Comparison of ENCODE assay signal across 8 cellular contexts in the genomic region with DNA sequence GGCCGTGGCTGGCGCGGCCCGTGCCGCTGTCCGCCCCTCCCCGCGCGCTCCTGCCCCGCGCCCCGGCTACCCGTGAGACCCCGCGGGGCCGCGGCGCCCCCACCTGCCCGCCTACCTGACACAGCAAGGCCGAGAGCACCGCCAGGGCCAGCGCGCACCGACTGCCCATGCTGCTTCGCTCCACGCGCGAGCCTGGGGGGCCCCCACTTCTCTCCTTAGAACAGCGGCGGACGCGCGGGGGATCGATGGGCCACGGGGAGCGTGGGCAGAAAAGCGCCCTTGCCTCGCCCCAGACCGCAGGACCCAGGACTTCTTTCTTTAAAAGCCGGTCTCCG. TPM values are rescaled to one million over a fixed set of nuclear protein-coding genes. Genes with fewer than 3 reads are reported as not detected.
DNase-seq lines count a peak whose midpoint lies in the region; ATAC-seq, FAIRE-seq and TF ChIP-seq lines count a peak whose summit lies in the region.

No MANE protein-coding gene starts in this region.

- H2AFZ ChIP-seq in Karpas-422 (ENCODE audit: low read length), result peak overlapping the region; percentile 7; the same call in 1 of the 2 replicates

- ATAC-seq in natural killer cell treated with Interleukin-12 subunit alpha and Interleukin-12 subunit beta and Interleukin-15 and Interleukin-18, amount 100 ng/mL, for 72 hours, result peak; percentile 10 to 12
- no peak for ATAC-seq in HG03025 (IDR thresholded peaks at IDR 0.05; ENCODE audit: low FRiP score, unreplicated experiment)

- H3K9me3 Mint-ChIP-seq in natural killer cell treated with Interleukin-12 subunit alpha and Interleukin-12 subunit beta and Interleukin-15 and Interleukin-18, amount 100 ng/mL, for 72 hours, result no peaks in the 10 kb centered on the region

- DNase-seq in BJ (ENCODE audit: low read depth), result no peak
- DNase-seq in Karpas-422, result no peak
- no peak for DNase-seq in effector memory CD4-positive, alpha-beta T cell
- no peak for DNase-seq in natural killer cell treated with Interleukin-12 subunit alpha and Interleukin-12 subunit beta and Interleukin-15 and Interleukin-18, amount 100 ng/mL, for 72 hours (ENCODE audit: low spot score)
- no peak for DNase-seq in GM12891 (ENCODE audit: insufficient read length, low spot score)
- no peak for DNase-seq in DMS153 (lab: John Stamatoyannopoulos, UW)
- DNase-seq in NCI-H1092 (lab: John Stamatoyannopoulos, UW), result no peak

- peaks cover 4% of the 10 kb centered on the region for H3K36me3 Mint-ChIP-seq in natural killer cell treated with Interleukin-12 subunit alpha and Interleukin-12 subunit beta and Interleukin-15 and Interleukin-18, amount 100 ng/mL, for 72 hours

- peak overlapping the region; percentile 50 for H3K4me3 ChIP-seq in BJ (ENCODE audit: low read depth, low read length)
- H3K4me3 ChIP-seq in Karpas-422 (ENCODE audit: low read length), result peak overlapping the region; percentile 69
- peak overlapping the region; percentile 88 for H3K4me3 ChIP-seq in effector memory CD4-positive, alpha-beta T cell (ENCODE audit: insufficient read depth, low read depth, low read length, poor library complexity, severe bottlenecking)

- no peak overlapping the region for H3K27ac Mint-ChIP-seq in natural killer cell treated with Interleukin-12 subunit alpha and Interleukin-12 subunit beta and Interleukin-15 and Interleukin-18, amount 100 ng/mL, for 72 hours

- H3K27me3 Mint-ChIP-seq in natural killer cell treated with Interleukin-12 subunit alpha and Interleukin-12 subunit beta and Interleukin-15 and Interleukin-18, amount 100 ng/mL, for 72 hours, result peaks cover 46 to 57% of the 10 kb centered on the region in 2 donors

- peak overlapping the region; percentile 60 for H3K9ac ChIP-seq in Karpas-422 (ENCODE audit: low read length)

- H3K4me3 Mint-ChIP-seq in natural killer cell treated with Interleukin-12 subunit alpha and Interleukin-12 subunit beta and Interleukin-15 and Interleukin-18, amount 100 ng/mL, for 72 hours, result peak overlapping the region; percentile 90

- H3K27me3 ChIP-seq in BJ (ENCODE audit: control insufficient read depth, insufficient read depth, low read length) (peaks cover 27% of the 10 kb centered on the region), Karpas-422 (ENCODE audit: low read length) (no peaks in the 10 kb centered on the region)
- H3K27me3 ChIP-seq in effector memory CD4-positive, alpha-beta T cell (replicated peaks; ENCODE audit: control insufficient read depth, insufficient read depth, low read length, poor library complexity, severe bottlenecking), result peaks cover 27% of the 10 kb centered on the region

- no peak for FAIRE-seq in GM12891 (lab: Jason Lieb, UNC)

- H3K27ac ChIP-seq in Karpas-422 (ENCODE audit: low read length), result no peak overlapping the region
- H3K27ac ChIP-seq in effector memory CD4-positive, alpha-beta T cell (ENCODE audit: insufficient read depth, low read length, poor library complexity, severe bottlenecking), result no peak overlapping the region

- POLR2A ChIA-PET in BJ (lab: Charles Lee), result no interaction called here

- TF ChIP-seq POLR2A in GM12891 (IDR thresholded peaks at IDR 0.05; ENCODE audit: low read depth, low read length), result no peak

- H3K36me3 ChIP-seq in BJ (ENCODE audit: control insufficient read depth, insufficient read depth, low read length), result no peaks in the 10 kb centered on the region
- H3K36me3 ChIP-seq in Karpas-422 (ENCODE audit: insufficient read depth, low read length), result no peaks in the 10 kb centered on the region
- H3K36me3 ChIP-seq in effector memory CD4-positive, alpha-beta T cell (ENCODE audit: control insufficient read depth, insufficient read depth, low read length), result no peaks in the 10 kb centered on the region

- no peaks in the 10 kb centered on the region for H3K79me2 ChIP-seq in Karpas-422 (ENCODE audit: low read length)

- no peaks in the 10 kb centered on the region for H3K9me2 ChIP-seq in Karpas-422 (replicated peaks; ENCODE audit: insufficient read depth, low read length)

- no peaks in the 10 kb centered on the region for H3K9me3 ChIP-seq in Karpas-422 (ENCODE audit: low read length)
- H3K9me3 ChIP-seq in effector memory CD4-positive, alpha-beta T cell (ENCODE audit: control insufficient read depth, low read length), result no peaks in the 10 kb centered on the region

- TF ChIP-seq CTCF in BJ (IDR thresholded peaks at IDR 0.05; ENCODE audit: insufficient read depth, low read depth, low read length), result no peak

- H4K20me1 ChIP-seq in Karpas-422 (ENCODE audit: insufficient read depth, low read depth, low read length), result peaks cover 7% of the 10 kb centered on the region

- peak overlapping the region; percentile 80 for H3K4me2 ChIP-seq in Karpas-422 (ENCODE audit: low read depth, low read length, poor library complexity, severe bottlenecking)

- peaks cover 21% of the 10 kb centered on the region for H3K4me1 ChIP-seq in Karpas-422 (ENCODE audit: low read length)
- H3K4me1 ChIP-seq in effector memory CD4-positive, alpha-beta T cell (ENCODE audit: control insufficient read depth, insufficient read depth, low read length, poor library complexity, severe bottlenecking), result peaks cover 41% of the 10 kb centered on the region

- CTCF ChIA-PET in BJ (lab: Yijun Ruan, JAX), result interaction anchor here (1.7 kb wide), 1 partner anchor 19 kb away, joined by 4 read pairs; no protein-coding TSS in a partner anchor

- H3K4me1 Mint-ChIP-seq in natural killer cell treated with Interleukin-12 subunit alpha and Interleukin-12 subunit beta and Interleukin-15 and Interleukin-18, amount 100 ng/mL, for 72 hours (ENCODE audit: low read depth in 2 of 2), result peaks cover 30 to 33% of the 10 kb centered on the region in 2 donors

TF ChIP-seq in GM12891, 5 proteins besides CTCF, POLR2A, EP300 and RAD21:
- TF ChIP-seq POU2F2 (IDR thresholded peaks at IDR 0.05; ENCODE audit: low read depth, low read length) (no peak), SPI1 (IDR thresholded peaks at IDR 0.05; ENCODE audit: low read depth, low read length) (no peak), POLR2AphosphoS5 (IDR thresholded peaks at IDR 0.05; ENCODE audit: low read depth, low read length) (no peak), TAF1 (IDR thresholded peaks at IDR 0.05; ENCODE audit: low read depth, low read length) (no peak), PAX5 (IDR thresholded peaks at IDR 0.05; ENCODE audit: insufficient read depth, low read length, severe bottlenecking) (no peak)
TF ChIP-seq in GM12891: peak in this region for 0.

RNA-seq across cellular contexts. Expression of a gene that starts 0.9 kb away (rescaled TPM):
- 0.29 and 0.53 TPM in 2 replicates for polyA plus RNA-seq in BJ (2011; rRNA removed)
- 0.14 and 0.15 TPM in 2 replicates for polyA minus RNA-seq in BJ (2011; rRNA and poly(A)+ RNA removed)
- total RNA-seq in Karpas-422 (2014; rRNA removed; shearing (Covaris generic); ENCODE audit: low replicate concordance), result 0.18 and 0.26 TPM in 2 replicates
- total RNA-seq in natural killer cell treated with Interleukin-12 subunit alpha and Interleukin-12 subunit beta and Interleukin-15 and Interleukin-18, amount 100 ng/mL, for 72 hours, result under 1 TPM; 0.12 to 0.61 TPM
- 0.37 TPM for polyA plus RNA-seq in GM12891 (2012; ENCODE audit: low read depth, missing spikeins)

RNA-seq across cellular contexts. Expression of a gene that starts 16.6 kb away (rescaled TPM):
- polyA plus RNA-seq in BJ (2011; rRNA removed), result 8.8 and 10.2 TPM in 2 replicates
- 20.4 and 22.2 TPM in 2 replicates for polyA minus RNA-seq in BJ (2011; rRNA and poly(A)+ RNA removed)
- total RNA-seq in Karpas-422 (2014; rRNA removed; shearing (Covaris generic); ENCODE audit: low replicate concordance), result 22.4 and 32.1 TPM in 2 replicates
- 10 to 100 TPM; 19.9 to 28.0 TPM for total RNA-seq in natural killer cell treated with Interleukin-12 subunit alpha and Interleukin-12 subunit beta and Interleukin-15 and Interleukin-18, amount 100 ng/mL, for 72 hours
- polyA plus RNA-seq in GM12891 (2012; ENCODE audit: low read depth, missing spikeins), result 11.2 TPM
